12 cellular contexts compared by ENCODE assay signal in genomic region chr4:127251423-127251822, GRCh38.
A peak's percentile ranks its signal among the peaks of the same experiment; 100 is the strongest.
DNase-seq lines count a peak whose midpoint lies in the region; ATAC-seq and TF ChIP-seq lines count a peak whose summit lies in the region.
"Had no signal": no experiment of that assay in that cellular context is flagged by ENCODE, and none has a peak within 500 bp of the region (broad histone marks: within the 10 kb centered on the region; RNA-seq: fewer than 3 reads in every experiment).

No MANE protein-coding gene starts in this region.

- no peak overlapping the region for H3K27ac Mint-ChIP-seq in activated CD4-positive, alpha-beta memory T cell treated with anti-CD3 and anti-CD28 coated beads for 36 hours
- H3K27ac Mint-ChIP-seq: stimulated activated naive CD8-positive, alpha-beta T cell treated with anti-CD3 and anti-CD28 coated beads, Interleukin-15, amount 100 ng/mL, for 72 hours had no signal

- H3K4me1 ChIP-seq in DND-41 (ENCODE audit: insufficient read depth, low read length) = no peaks in the 10 kb centered on the region
- no peaks in the 10 kb centered on the region for H3K4me1 ChIP-seq in HAP-1
- H3K4me1 ChIP-seq: BLaER1 had no signal

- H4K20me1 ChIP-seq in DND-41 (ENCODE audit: insufficient read depth, low read length) = no peaks in the 10 kb centered on the region
- H4K20me1 ChIP-seq: BLaER1 had no signal

- CTCF ChIA-PET in activated CD4-positive, alpha-beta memory T cell treated with anti-CD3 and anti-CD28 coated beads for 36 hours (lab: Charles Lee) = no interaction called here

- H3K36me3 ChIP-seq in DND-41 (ENCODE audit: insufficient read depth, low read length) (no peaks in the 10 kb centered on the region), HAP-1 (replicated peaks) (no peaks in the 10 kb centered on the region)
- H3K36me3 ChIP-seq: BLaER1 had no signal

- no peak for TF ChIP-seq CTCF in DND-41 (IDR thresholded peaks at IDR 0.05; ENCODE audit: borderline replicate concordance, extremely low read depth, low read length, poor library complexity, severe bottlenecking)

- no peaks in the 10 kb centered on the region for H3K27me3 Mint-ChIP-seq in activated CD4-positive, alpha-beta memory T cell treated with anti-CD3 and anti-CD28 coated beads for 36 hours
- H3K27me3 Mint-ChIP-seq: stimulated activated naive CD8-positive, alpha-beta T cell treated with anti-CD3 and anti-CD28 coated beads, Interleukin-15, amount 100 ng/mL, for 72 hours had no signal

- H3K9me3 ChIP-seq in DND-41 (ENCODE audit: insufficient read depth, low read length, severe bottlenecking) = no peaks in the 10 kb centered on the region
- H3K9me3 ChIP-seq in HAP-1 = no peaks in the 10 kb centered on the region
- H3K9me3 ChIP-seq: BLaER1 had no signal

- H3K36me3 Mint-ChIP-seq in activated CD4-positive, alpha-beta memory T cell treated with anti-CD3 and anti-CD28 coated beads for 36 hours = no peaks in the 10 kb centered on the region

- POLR2A ChIA-PET in activated CD4-positive, alpha-beta memory T cell treated with anti-CD3 and anti-CD28 coated beads for 36 hours (lab: Charles Lee) = no interaction called here

- no peak overlapping the region for H3K4me2 ChIP-seq in DND-41 (ENCODE audit: insufficient read depth, low read length)

- no peak overlapping the region for H3K4me3 ChIP-seq in DND-41 (ENCODE audit: low read depth in 1 of 2, low read length in 2 of 2)
- no peak overlapping the region for H3K4me3 ChIP-seq in HAP-1
- H3K4me3 ChIP-seq: BLaER1 had no signal

- H3K9ac ChIP-seq in DND-41 (ENCODE audit: low read depth, low read length) = no peak overlapping the region
- H3K9ac ChIP-seq: BLaER1 had no signal

- ATAC-seq in DND-41 (ENCODE audit: insufficient read depth, low read depth) = peak; percentile 69
- peak; percentile 72 for ATAC-seq in GM21528 (IDR thresholded peaks at IDR 0.05; ENCODE audit: low FRiP score, unreplicated experiment)
- peak; percentile 77 for ATAC-seq in HG03565 (IDR thresholded peaks at IDR 0.05; ENCODE audit: unreplicated experiment)
- ATAC-seq in Right ventricle myocardium superior (ENCODE audit: poor library complexity) = no peak
- ATAC-seq: stimulated activated naive CD8-positive, alpha-beta T cell treated with anti-CD3 and anti-CD28 coated beads, Interleukin-15, amount 100 ng/mL, for 72 hours had no signal

- intact Hi-C loops in activated CD4-positive, alpha-beta memory T cell treated with anti-CD3 and anti-CD28 coated beads for 36 hours (cut with micrococcal nuclease) = no loop called here
- intact Hi-C loops in Right ventricle myocardium superior (cut with DNase I) = no loop called here

- no peaks in the 10 kb centered on the region for H3K4me1 Mint-ChIP-seq in activated CD4-positive, alpha-beta memory T cell treated with anti-CD3 and anti-CD28 coated beads for 36 hours (ENCODE audit: low read depth)
- H3K4me1 Mint-ChIP-seq: stimulated activated naive CD8-positive, alpha-beta T cell treated with anti-CD3 and anti-CD28 coated beads, Interleukin-15, amount 100 ng/mL, for 72 hours had no signal

- no peak for DNase-seq in DND-41
- DNase-seq in astrocyte of the hippocampus (ENCODE audit: low read depth, low spot score) = peak; percentile 7
- DNase-seq in activated CD4-positive, alpha-beta memory T cell treated with anti-CD3 and anti-CD28 coated beads for 36 hours = no peak
- DNase-seq in effector CD8-positive, alpha-beta T cell (lab: John Stamatoyannopoulos, UW) = no peak
- no peak for DNase-seq in Right ventricle myocardium superior
- DNase-seq in HAP-1 (ENCODE audit: low spot score in 2 of 2) = no peak
- DNase-seq: central memory CD4-positive, alpha-beta T cell; NCI-H2029; stimulated activated naive CD8-positive, alpha-beta T cell treated with anti-CD3 and anti-CD28 coated beads, Interleukin-15, amount 100 ng/mL, for 72 hours had no signal

- H3K9me3 Mint-ChIP-seq in activated CD4-positive, alpha-beta memory T cell treated with anti-CD3 and anti-CD28 coated beads for 36 hours = peaks cover 6% of the 10 kb centered on the region

- no peaks in the 10 kb centered on the region for H3K79me2 ChIP-seq in DND-41 (ENCODE audit: insufficient read depth, low read length)

- in situ Hi-C loops in HAP-1 (cut with MboI; ENCODE audit: low sequenced_read_pairs) = no loop called here

- H3K27ac ChIP-seq in DND-41 (ENCODE audit: low read length) = no peak overlapping the region
- H3K27ac ChIP-seq: BLaER1 had no signal

- H2AFZ ChIP-seq in DND-41 (ENCODE audit: low read depth, low read length) = no peak overlapping the region

- H3K4me3 Mint-ChIP-seq in activated CD4-positive, alpha-beta memory T cell treated with anti-CD3 and anti-CD28 coated beads for 36 hours = no peak overlapping the region
- H3K4me3 Mint-ChIP-seq: stimulated activated naive CD8-positive, alpha-beta T cell treated with anti-CD3 and anti-CD28 coated beads, Interleukin-15, amount 100 ng/mL, for 72 hours had no signal

- H3K27me3 ChIP-seq in DND-41 (ENCODE audit: insufficient read depth, low read length, poor library complexity) (no peaks in the 10 kb centered on the region), HAP-1 (ENCODE audit: low read depth) (no peaks in the 10 kb centered on the region)
- H3K27me3 ChIP-seq: BLaER1 had no signal
